In genomic region chr17:489758-490329, GRCh38 we compare ENCODE assay signal across 9 cellular contexts. TPM values are rescaled to one million over a fixed set of nuclear protein-coding genes. Genes with fewer than 3 reads are reported as not detected.
DNase-seq lines count a peak whose midpoint lies in the region; ATAC-seq, FAIRE-seq and TF ChIP-seq lines count a peak whose summit lies in the region.
"Had no signal": no experiment of that assay in that cellular context is flagged by ENCODE, and none has a peak within 500 bp of the region (broad histone marks: within the 10 kb centered on the region; RNA-seq: fewer than 3 reads in every experiment).

No MANE protein-coding gene starts in this region.

- H3K4me1 ChIP-seq in A549 (peaks cover 7% of the 10 kb centered on the region), ectodermal cell (ENCODE audit: control insufficient read depth, insufficient read depth, low read length) (peaks cover 6% of the 10 kb centered on the region), muscle layer of colon (ENCODE audit: insufficient read depth, low read length) (peaks cover 9% of the 10 kb centered on the region), subcutaneous abdominal adipose tissue (ENCODE audit: control insufficient read depth in 5 of 5, insufficient read depth in 5 of 5, low read length in 5 of 5) (peaks cover 0 to 26% (median 20%) of the 10 kb centered on the region in 5 donors)

- H3K27me3 ChIP-seq in H7 (ENCODE audit: control insufficient read depth, insufficient read depth, low read length): peaks cover 21% of the 10 kb centered on the region
- peaks cover 40% of the 10 kb centered on the region for H3K27me3 ChIP-seq in ectodermal cell (ENCODE audit: control insufficient read depth, insufficient read depth, low read length, poor library complexity, severe bottlenecking)
- no peaks in the 10 kb centered on the region for H3K27me3 ChIP-seq in muscle layer of colon (ENCODE audit: control insufficient read depth in 1 of 2, insufficient read depth in 2 of 2, low read length in 2 of 2)
- H3K27me3 ChIP-seq in subcutaneous abdominal adipose tissue (ENCODE audit: control insufficient read depth in 5 of 5, insufficient read depth in 4 of 5, low read length in 5 of 5): no peaks in the 10 kb centered on the region

- TF ChIP-seq RAD21 in A549 (conservative IDR thresholded peaks at IDR 0.05 in 1 of 2, IDR thresholded peaks at IDR 0.05 in 1 of 2): no peak

- peak; percentile 72 to 81 for ATAC-seq in A549
- no peak for ATAC-seq in GM21367 (IDR thresholded peaks at IDR 0.05; ENCODE audit: unreplicated experiment)

- CTCF ChIA-PET in A549 (lab: Yijun Ruan, JAX): no interaction called here

- peak overlapping the region; percentile 88 for H3K4me2 ChIP-seq in A549

- no peak for TF ChIP-seq CTCF in A549 (IDR thresholded peaks at IDR 0.05)

- H3K9me3 ChIP-seq in A549 (no peaks in the 10 kb centered on the region), ectodermal cell (ENCODE audit: control insufficient read depth, low read length) (no peaks in the 10 kb centered on the region), muscle layer of colon (ENCODE audit: low read length) (no peaks in the 10 kb centered on the region), subcutaneous abdominal adipose tissue (ENCODE audit: control insufficient read depth in 5 of 5, low read length in 5 of 5) (no peaks in the 10 kb centered on the region)

- WGBS in A549 (ENCODE audit: missing lambda C conversion rate): under 1% methylated on average over 13 of the region's 38 CpGs
- 3% methylated on average over 38 of the region's 38 CpGs for WGBS in ectodermal cell, 2 experiments

- POLR2A ChIA-PET in A549 (lab: Yijun Ruan, JAX): no interaction called here

- TF ChIP-seq POLR2A in A549 (IDR thresholded peaks at IDR 0.05; ENCODE audit: low read length): no peak

- H3K9ac ChIP-seq in muscle layer of colon (ENCODE audit: low read length) (no peak overlapping the region), subcutaneous abdominal adipose tissue (ENCODE audit: low read length in 5 of 5) (peak overlapping the region in 4 of 5 donors; percentile 60 to 73 (median 62))

- H3K27ac ChIP-seq in A549: peak overlapping the region; percentile 72 to 86
- no peak overlapping the region for H3K27ac ChIP-seq in ectodermal cell (ENCODE audit: insufficient read depth, low read depth, low read length, poor library complexity, severe bottlenecking)
- H3K27ac ChIP-seq in muscle layer of colon (ENCODE audit: low read depth, low read length): peak overlapping the region; percentile 52
- peak overlapping the region; percentile 62 for H3K27ac ChIP-seq in subcutaneous abdominal adipose tissue (ENCODE audit: low read depth, low read length)

- no peak for FAIRE-seq in A549 (lab: Jason Lieb, UNC)
- FAIRE-seq: G401.6 had no signal

- no peak for TF ChIP-seq EP300 in A549 (IDR thresholded peaks at IDR 0.05)

- H3K4me3 ChIP-seq in A549 (peak overlapping the region; percentile 52), H7 (ENCODE audit: insufficient read depth, low read depth, low read length) (peak overlapping the region; percentile 45), ectodermal cell (ENCODE audit: insufficient read depth, low read depth, low read length) (peak overlapping the region; percentile 41), muscle layer of colon (ENCODE audit: low read depth in 1 of 2, low read length in 2 of 2) (peak overlapping the region in 1 of 2 donors; percentile 58), subcutaneous abdominal adipose tissue (ENCODE audit: low read depth in 1 of 5, low read length in 5 of 5) (peak overlapping the region in 4 of 5 donors; percentile 57 to 67 (median 64))

- peak; percentile 58 to 67 for DNase-seq in A549 (ENCODE audit: low read depth in 1 of 2, low spot score in 1 of 2)
- peak; percentile 82 for DNase-seq in H7
- DNase-seq in activated CD4-positive, CD25-positive, alpha-beta regulatory T cell treated with anti-CD3 and anti-CD28 coated beads, Interleukin-2, amount 50 U/mL, for 72 hours: peak; percentile 65
- no peak for DNase-seq in NCI-H82 treated with DMSO at 0.1 percent for 48 hours (lab: John Stamatoyannopoulos, UW; ENCODE audit: unreplicated experiment)

- H3K36me3 ChIP-seq in H7 (replicated peaks; ENCODE audit: control insufficient read depth, insufficient read depth, low read length) (no peaks in the 10 kb centered on the region), ectodermal cell (ENCODE audit: control insufficient read depth, insufficient read depth, low read length) (no peaks in the 10 kb centered on the region), muscle layer of colon (ENCODE audit: insufficient read depth, low read length) (no peaks in the 10 kb centered on the region), subcutaneous abdominal adipose tissue (ENCODE audit: control insufficient read depth in 5 of 5, insufficient read depth in 5 of 5, low read length in 5 of 5) (no peaks in the 10 kb centered on the region)

TF ChIP-seq in A549, 52 proteins besides CTCF, POLR2A, EP300 and RAD21:
- TF ChIP-seq E2F6 (IDR thresholded peaks at IDR 0.05; ENCODE audit: borderline replicate concordance, low read depth) (no peak), HDAC2 (IDR thresholded peaks at IDR 0.05) (peak; percentile 6; the same call in 1 of the 2 replicates), MAX (IDR thresholded peaks at IDR 0.05) (peak; percentile 42; the same call in 1 of the 2 replicates)

RNA-seq across cellular contexts. Expression of gene RFLNB, which starts 44.1 kb away (rescaled TPM):
- polyA plus RNA-seq in A549 (2011; rRNA removed) (10.7 and 11.7 TPM in 2 replicates), A549 (2017; fragmentation: RNase III; extraction: RNeasy Plus Mini Kit Qiagen cat#74134 plus additional on column Dnase treatment) (29.9 to 32.2 TPM (median 31.4 TPM) in 3 replicates)
- polyA plus RNA-seq in A549 (2012; cell fraction: cytosol; rRNA removed): 9.3 and 13.6 TPM in 2 replicates
- polyA plus RNA-seq in A549 (2012; cell fraction: nucleus; rRNA removed): 7.2 and 9.0 TPM in 2 replicates
- polyA minus RNA-seq in A549 (2011; rRNA and poly(A)+ RNA removed): 7.4 and 9.3 TPM in 2 replicates
- 21.1 and 22.0 TPM in 2 replicates for total RNA-seq in H7 (2014; rRNA removed; shearing (Covaris generic))
- polyA plus RNA-seq in ectodermal cell (2013, experiment 1 of 4): 9.1 TPM
- polyA plus RNA-seq in ectodermal cell (2013, experiment 2 of 4): 9.1 TPM
- 7.6 TPM for polyA plus RNA-seq in ectodermal cell (2013, experiment 3 of 4)
- polyA plus RNA-seq in ectodermal cell (2013, experiment 4 of 4): 8.1 TPM
